2 cellular contexts compared by ENCODE assay signal in the genomic region with DNA sequence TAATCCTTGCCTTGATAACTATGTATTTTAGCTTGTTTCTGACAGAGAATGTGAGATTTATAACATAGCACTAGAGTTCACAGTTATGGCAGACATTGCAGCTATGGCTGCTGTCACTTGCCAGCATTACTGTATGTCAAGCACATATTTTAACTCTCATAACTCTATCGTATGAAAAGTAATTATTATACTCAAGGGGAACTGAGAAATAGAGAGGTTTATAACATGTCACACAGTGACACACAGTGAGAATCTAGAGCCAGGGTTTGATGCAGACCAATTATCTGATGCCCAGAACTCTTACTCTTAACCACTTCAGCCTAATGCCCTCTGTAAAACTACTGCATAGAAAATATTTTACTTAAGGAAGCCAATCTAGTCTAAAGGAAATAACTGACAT.
TF ChIP-seq lines count a peak whose summit lies in the region.

No MANE protein-coding gene starts in this region.

TF ChIP-seq in GM12878, 131 proteins besides CTCF, POLR2A, EP300 and RAD21 (continued from another document):
- no peak for TF ChIP-seq HSF1 (IDR thresholded peaks at IDR 0.05; ENCODE audit: low read depth, low read length)
- no peak for TF ChIP-seq MLLT1 (IDR thresholded peaks at IDR 0.05)
- TF ChIP-seq MXI1 (IDR thresholded peaks at IDR 0.05; ENCODE audit: low read depth, low read length), result no peak
TF ChIP-seq in GM12878: peak in this region for 1.

TF ChIP-seq in neural cell, 6 proteins besides CTCF, POLR2A, EP300 and RAD21 (continued from another document):
- TF ChIP-seq, protein P1, sequence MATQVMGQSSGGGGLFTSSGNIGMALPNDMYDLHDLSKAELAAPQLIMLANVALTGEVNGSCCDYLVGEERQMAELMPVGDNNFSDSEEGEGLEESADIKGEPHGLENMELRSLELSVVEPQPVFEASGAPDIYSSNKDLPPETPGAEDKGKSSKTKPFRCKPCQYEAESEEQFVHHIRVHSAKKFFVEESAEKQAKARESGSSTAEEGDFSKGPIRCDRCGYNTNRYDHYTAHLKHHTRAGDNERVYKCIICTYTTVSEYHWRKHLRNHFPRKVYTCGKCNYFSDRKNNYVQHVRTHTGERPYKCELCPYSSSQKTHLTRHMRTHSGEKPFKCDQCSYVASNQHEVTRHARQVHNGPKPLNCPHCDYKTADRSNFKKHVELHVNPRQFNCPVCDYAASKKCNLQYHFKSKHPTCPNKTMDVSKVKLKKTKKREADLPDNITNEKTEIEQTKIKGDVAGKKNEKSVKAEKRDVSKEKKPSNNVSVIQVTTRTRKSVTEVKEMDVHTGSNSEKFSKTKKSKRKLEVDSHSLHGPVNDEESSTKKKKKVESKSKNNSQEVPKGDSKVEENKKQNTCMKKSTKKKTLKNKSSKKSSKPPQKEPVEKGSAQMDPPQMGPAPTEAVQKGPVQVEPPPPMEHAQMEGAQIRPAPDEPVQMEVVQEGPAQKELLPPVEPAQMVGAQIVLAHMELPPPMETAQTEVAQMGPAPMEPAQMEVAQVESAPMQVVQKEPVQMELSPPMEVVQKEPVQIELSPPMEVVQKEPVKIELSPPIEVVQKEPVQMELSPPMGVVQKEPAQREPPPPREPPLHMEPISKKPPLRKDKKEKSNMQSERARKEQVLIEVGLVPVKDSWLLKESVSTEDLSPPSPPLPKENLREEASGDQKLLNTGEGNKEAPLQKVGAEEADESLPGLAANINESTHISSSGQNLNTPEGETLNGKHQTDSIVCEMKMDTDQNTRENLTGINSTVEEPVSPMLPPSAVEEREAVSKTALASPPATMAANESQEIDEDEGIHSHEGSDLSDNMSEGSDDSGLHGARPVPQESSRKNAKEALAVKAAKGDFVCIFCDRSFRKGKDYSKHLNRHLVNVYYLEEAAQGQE (IDR thresholded peaks at IDR 0.05; ENCODE audit: borderline replicate concordance), result no peak
- no peak for TF ChIP-seq EZH2 (IDR thresholded peaks at IDR 0.05; ENCODE audit: borderline replicate concordance, insufficient read depth, low read length, poor library complexity, severe bottlenecking)
